Comparison of ENCODE assay signal across 1 cellular context in the genomic region with DNA sequence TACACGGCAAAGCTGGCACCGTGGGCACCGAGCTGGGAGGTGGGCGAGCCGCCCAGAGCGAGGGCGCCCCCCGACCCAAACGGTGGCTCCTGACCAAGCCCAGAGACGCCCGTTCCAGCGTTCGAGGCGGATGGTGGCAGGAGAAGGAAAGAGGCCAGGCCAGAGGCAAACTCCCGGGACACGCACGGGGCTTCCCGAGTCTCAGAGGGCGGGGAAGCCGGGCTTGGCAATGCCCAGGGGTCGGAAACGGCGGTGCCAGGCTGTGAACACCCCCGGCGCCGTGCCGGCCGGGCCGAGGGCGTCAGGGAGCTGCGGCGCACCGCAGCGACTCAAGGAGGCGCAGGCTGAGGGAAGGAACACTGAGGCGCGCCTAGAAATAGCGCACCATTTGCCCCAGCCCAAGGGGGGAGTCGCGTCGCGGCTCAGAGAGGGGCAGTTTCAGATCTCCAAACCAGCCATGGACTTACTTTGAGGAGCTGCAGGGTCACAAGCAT.
A peak's percentile ranks its signal among the peaks of the same experiment; 100 is the strongest.
TF ChIP-seq lines count a peak whose summit lies in the region.

No MANE protein-coding gene starts in this region.

TF ChIP-seq in K562, 482 proteins besides CTCF, POLR2A, EP300 and RAD21 (continued from another document):
- TF ChIP-seq, protein P1, sequence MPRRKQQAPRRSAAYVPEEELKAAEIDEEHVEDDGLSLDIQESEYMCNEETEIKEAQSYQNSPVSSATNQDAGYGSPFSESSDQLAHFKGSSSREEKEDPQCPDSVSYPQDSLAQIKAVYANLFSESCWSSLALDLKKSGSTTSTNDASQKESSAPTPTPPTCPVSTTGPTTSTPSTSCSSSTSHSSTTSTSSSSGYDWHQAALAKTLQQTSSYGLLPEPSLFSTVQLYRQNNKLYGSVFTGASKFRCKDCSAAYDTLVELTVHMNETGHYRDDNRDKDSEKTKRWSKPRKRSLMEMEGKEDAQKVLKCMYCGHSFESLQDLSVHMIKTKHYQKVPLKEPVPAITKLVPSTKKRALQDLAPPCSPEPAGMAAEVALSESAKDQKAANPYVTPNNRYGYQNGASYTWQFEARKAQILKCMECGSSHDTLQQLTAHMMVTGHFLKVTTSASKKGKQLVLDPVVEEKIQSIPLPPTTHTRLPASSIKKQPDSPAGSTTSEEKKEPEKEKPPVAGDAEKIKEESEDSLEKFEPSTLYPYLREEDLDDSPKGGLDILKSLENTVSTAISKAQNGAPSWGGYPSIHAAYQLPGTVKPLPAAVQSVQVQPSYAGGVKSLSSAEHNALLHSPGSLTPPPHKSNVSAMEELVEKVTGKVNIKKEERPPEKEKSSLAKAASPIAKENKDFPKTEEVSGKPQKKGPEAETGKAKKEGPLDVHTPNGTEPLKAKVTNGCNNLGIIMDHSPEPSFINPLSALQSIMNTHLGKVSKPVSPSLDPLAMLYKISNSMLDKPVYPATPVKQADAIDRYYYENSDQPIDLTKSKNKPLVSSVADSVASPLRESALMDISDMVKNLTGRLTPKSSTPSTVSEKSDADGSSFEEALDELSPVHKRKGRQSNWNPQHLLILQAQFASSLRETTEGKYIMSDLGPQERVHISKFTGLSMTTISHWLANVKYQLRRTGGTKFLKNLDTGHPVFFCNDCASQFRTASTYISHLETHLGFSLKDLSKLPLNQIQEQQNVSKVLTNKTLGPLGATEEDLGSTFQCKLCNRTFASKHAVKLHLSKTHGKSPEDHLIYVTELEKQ (CRISPR knock-in tag; IDR thresholded peaks at IDR 0.05) = no peak
- TF ChIP-seq, protein P2, sequence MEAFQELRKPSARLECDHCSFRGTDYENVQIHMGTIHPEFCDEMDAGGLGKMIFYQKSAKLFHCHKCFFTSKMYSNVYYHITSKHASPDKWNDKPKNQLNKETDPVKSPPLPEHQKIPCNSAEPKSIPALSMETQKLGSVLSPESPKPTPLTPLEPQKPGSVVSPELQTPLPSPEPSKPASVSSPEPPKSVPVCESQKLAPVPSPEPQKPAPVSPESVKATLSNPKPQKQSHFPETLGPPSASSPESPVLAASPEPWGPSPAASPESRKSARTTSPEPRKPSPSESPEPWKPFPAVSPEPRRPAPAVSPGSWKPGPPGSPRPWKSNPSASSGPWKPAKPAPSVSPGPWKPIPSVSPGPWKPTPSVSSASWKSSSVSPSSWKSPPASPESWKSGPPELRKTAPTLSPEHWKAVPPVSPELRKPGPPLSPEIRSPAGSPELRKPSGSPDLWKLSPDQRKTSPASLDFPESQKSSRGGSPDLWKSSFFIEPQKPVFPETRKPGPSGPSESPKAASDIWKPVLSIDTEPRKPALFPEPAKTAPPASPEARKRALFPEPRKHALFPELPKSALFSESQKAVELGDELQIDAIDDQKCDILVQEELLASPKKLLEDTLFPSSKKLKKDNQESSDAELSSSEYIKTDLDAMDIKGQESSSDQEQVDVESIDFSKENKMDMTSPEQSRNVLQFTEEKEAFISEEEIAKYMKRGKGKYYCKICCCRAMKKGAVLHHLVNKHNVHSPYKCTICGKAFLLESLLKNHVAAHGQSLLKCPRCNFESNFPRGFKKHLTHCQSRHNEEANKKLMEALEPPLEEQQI (IDR thresholded peaks at IDR 0.05) = no peak
- TF ChIP-seq NFE2L1 (tag; IDR thresholded peaks at IDR 0.05; ENCODE audit: borderline replicate concordance, low read depth) = no peak
- TF ChIP-seq POLR2AphosphoS5 (IDR thresholded peaks at IDR 0.05; ENCODE audit: control insufficient read depth, insufficient read depth, low read depth, low read length) = no peak
- TF ChIP-seq PML (IDR thresholded peaks at IDR 0.05; ENCODE audit: low read length) = no peak
- TF ChIP-seq ZC3H8 (IDR thresholded peaks at IDR 0.05) = no peak
- TF ChIP-seq, protein P3, sequence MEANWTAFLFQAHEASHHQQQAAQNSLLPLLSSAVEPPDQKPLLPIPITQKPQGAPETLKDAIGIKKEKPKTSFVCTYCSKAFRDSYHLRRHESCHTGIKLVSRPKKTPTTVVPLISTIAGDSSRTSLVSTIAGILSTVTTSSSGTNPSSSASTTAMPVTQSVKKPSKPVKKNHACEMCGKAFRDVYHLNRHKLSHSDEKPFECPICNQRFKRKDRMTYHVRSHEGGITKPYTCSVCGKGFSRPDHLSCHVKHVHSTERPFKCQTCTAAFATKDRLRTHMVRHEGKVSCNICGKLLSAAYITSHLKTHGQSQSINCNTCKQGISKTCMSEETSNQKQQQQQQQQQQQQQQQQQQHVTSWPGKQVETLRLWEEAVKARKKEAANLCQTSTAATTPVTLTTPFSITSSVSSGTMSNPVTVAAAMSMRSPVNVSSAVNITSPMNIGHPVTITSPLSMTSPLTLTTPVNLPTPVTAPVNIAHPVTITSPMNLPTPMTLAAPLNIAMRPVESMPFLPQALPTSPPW (CRISPR knock-in tag; IDR thresholded peaks at IDR 0.05) = peak; percentile 64
- TF ChIP-seq ZNF124 (CRISPR knock-in tag; IDR thresholded peaks at IDR 0.05) = no peak
- no peak for TF ChIP-seq JUND (IDR thresholded peaks at IDR 0.05; ENCODE audit: borderline replicate concordance, low read depth, low read length)
- 0 out of 3 replicates have a peak, but pooled peaks have one; percentile 26 for TF ChIP-seq JUND (tag; IDR thresholded peaks at IDR 0.05; ENCODE audit: borderline replicate concordance, low read depth, low read length)
- TF ChIP-seq, protein P4, sequence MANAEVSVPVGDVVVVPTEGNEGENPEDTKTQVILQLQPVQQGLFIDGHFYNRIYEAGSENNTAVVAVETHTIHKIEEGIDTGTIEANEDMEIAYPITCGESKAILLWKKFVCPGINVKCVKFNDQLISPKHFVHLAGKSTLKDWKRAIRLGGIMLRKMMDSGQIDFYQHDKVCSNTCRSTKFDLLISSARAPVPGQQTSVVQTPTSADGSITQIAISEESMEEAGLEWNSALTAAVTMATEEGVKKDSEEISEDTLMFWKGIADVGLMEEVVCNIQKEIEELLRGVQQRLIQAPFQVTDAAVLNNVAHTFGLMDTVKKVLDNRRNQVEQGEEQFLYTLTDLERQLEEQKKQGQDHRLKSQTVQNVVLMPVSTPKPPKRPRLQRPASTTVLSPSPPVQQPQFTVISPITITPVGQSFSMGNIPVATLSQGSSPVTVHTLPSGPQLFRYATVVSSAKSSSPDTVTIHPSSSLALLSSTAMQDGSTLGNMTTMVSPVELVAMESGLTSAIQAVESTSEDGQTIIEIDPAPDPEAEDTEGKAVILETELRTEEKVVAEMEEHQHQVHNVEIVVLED (CRISPR knock-in tag; IDR thresholded peaks at IDR 0.05) = no peak
- peak; percentile 67; the same call in 1 of the 2 replicates for TF ChIP-seq ZBTB17 (CRISPR knock-in tag; IDR thresholded peaks at IDR 0.05)
- TF ChIP-seq YY1 (IDR thresholded peaks at IDR 0.05; ENCODE audit: borderline replicate concordance in 1 of 3, control insufficient read depth in 1 of 3, extremely low read depth in 1 of 3, insufficient read depth in 3 of 3, insufficient read length in 1 of 3, insufficient replicate concordance in 2 of 3, low read depth in 1 of 3, low read length in 2 of 3) = no peak
- 0 out of 2 replicates have a peak, but pooled peaks have one; percentile 51 for TF ChIP-seq SRSF1 (IDR thresholded peaks at IDR 0.05; ENCODE audit: low read depth, low read length)
- TF ChIP-seq ZNF253 (CRISPR knock-in tag; conservative IDR thresholded peaks at IDR 0.05) = 0 out of 2 replicates have a peak, but pooled peaks have one; percentile 3
- TF ChIP-seq CTBP1 (IDR thresholded peaks at IDR 0.05; ENCODE audit: borderline replicate concordance) = peak; percentile 85
- TF ChIP-seq ZNF707 (CRISPR knock-in tag; conservative IDR thresholded peaks at IDR 0.05) = no peak
- TF ChIP-seq CBFA2T3 (IDR thresholded peaks at IDR 0.05) = no peak
- TF ChIP-seq FOXA3 (CRISPR knock-in tag; conservative IDR thresholded peaks at IDR 0.05 in 1 of 2, IDR thresholded peaks at IDR 0.05 in 1 of 2) = no peak
- no peak for TF ChIP-seq PRPF4 (IDR thresholded peaks at IDR 0.05; ENCODE audit: insufficient read depth, low read depth, low read length, poor library complexity, severe bottlenecking)
- TF ChIP-seq MYNN (IDR thresholded peaks at IDR 0.05) = no peak
- no peak for TF ChIP-seq MYNN (CRISPR knock-in tag; IDR thresholded peaks at IDR 0.05)
- TF ChIP-seq ZNF324 (CRISPR knock-in tag; IDR thresholded peaks at IDR 0.05) = no peak
